Comparison of ENCODE assay signal across 8 cellular contexts in genomic region chr18:79070486-79070885, GRCh38. TPM values are rescaled to one million over a fixed set of nuclear protein-coding genes. Genes with fewer than 3 reads are reported as not detected.
DNase-seq lines count a peak whose midpoint lies in the region; ATAC-seq and TF ChIP-seq lines count a peak whose summit lies in the region.
"Had no signal": no experiment of that assay in that cellular context is flagged by ENCODE, and none has a peak within 500 bp of the region (broad histone marks: within the 10 kb centered on the region; RNA-seq: fewer than 3 reads in every experiment).

No MANE protein-coding gene starts in this region.

- peaks cover 14% of the 10 kb centered on the region for H3K27me3 Mint-ChIP-seq in GM23338 (ENCODE audit: insufficient read depth, low read depth, poor library complexity)

- peaks cover 64% of the 10 kb centered on the region for H3K9me3 Mint-ChIP-seq in GM23338

- H3K36me3 ChIP-seq in GM23338 (ENCODE audit: insufficient read depth), result no peaks in the 10 kb centered on the region
- H3K36me3 ChIP-seq in sigmoid colon, result no peaks in the 10 kb centered on the region
- no peaks in the 10 kb centered on the region for H3K36me3 ChIP-seq in Peyer's patch
- H3K36me3 ChIP-seq: thyroid gland had no signal

- no peak overlapping the region for H2AFZ ChIP-seq in GM23338

- no peak for TF ChIP-seq CTCF in GM23338 (conservative IDR thresholded peaks at IDR 0.05; ENCODE audit: low read depth in 2 of 2)
- no peak for TF ChIP-seq CTCF in epithelial cell of proximal tubule (conservative IDR thresholded peaks at IDR 0.05; ENCODE audit: low read depth, low read length)
- no peak for TF ChIP-seq CTCF in sigmoid colon (IDR thresholded peaks at IDR 0.05)
- TF ChIP-seq CTCF in Peyer's patch (IDR thresholded peaks at IDR 0.05), result no peak

- H3K4me2 ChIP-seq in GM23338, result peak overlapping the region; percentile 97

- no peaks in the 10 kb centered on the region for H3K27me3 ChIP-seq in GM23338 (ENCODE audit: insufficient read depth)
- H3K27me3 ChIP-seq in sigmoid colon, result no peaks in the 10 kb centered on the region
- no peaks in the 10 kb centered on the region for H3K27me3 ChIP-seq in Peyer's patch
- H3K27me3 ChIP-seq: thyroid gland had no signal

- H3K27ac ChIP-seq in GM23338 (ENCODE audit: low read depth) (no peak overlapping the region), sigmoid colon (peak overlapping the region in 2 of 4 donors; percentile 95 to 97), Peyer's patch (no peak overlapping the region)

- 86 to 93% methylated on average over 3 of the region's 3 CpGs for WGBS in sigmoid colon, 2 donors

- H3K9me3 ChIP-seq in sigmoid colon (no peaks in the 10 kb centered on the region), Peyer's patch (peaks cover 0 to 2% (median 0%) of the 10 kb centered on the region in 4 donors)
- H3K9me3 ChIP-seq: thyroid gland had no signal

- peak overlapping the region; percentile 89 for H3K4me3 Mint-ChIP-seq in GM23338

- ATAC-seq in GM23338, result no peak
- ATAC-seq in left lobe of liver, result no peak

- DNase-seq in GM23338 (ENCODE audit: low spot score) (no peak), OCI-M1 (lab: John Stamatoyannopoulos, UW) (peak; percentile 33), epithelial cell of proximal tubule (ENCODE audit: low read depth) (no peak), sigmoid colon (no peak), left lobe of liver (ENCODE audit: low spot score) (no peak), middle frontal gyrus (ENCODE audit: extremely low spot score, low spot score) (no peak), Peyer's patch (no peak)
- DNase-seq: thyroid gland had no signal

- peaks cover 56% of the 10 kb centered on the region for H3K36me3 Mint-ChIP-seq in GM23338 (ENCODE audit: low read depth)

- H3K79me2 ChIP-seq in GM23338 (replicated peaks; ENCODE audit: insufficient read depth), result peaks cover 58% of the 10 kb centered on the region

- no peaks in the 10 kb centered on the region for H3K9me2 ChIP-seq in GM23338 (ENCODE audit: insufficient read depth)

- H3K4me3 ChIP-seq in GM23338, result peak overlapping the region; percentile 80
- H3K4me3 ChIP-seq in epithelial cell of proximal tubule (ENCODE audit: low read depth, low read length), result peak overlapping the region; percentile 66
- peak overlapping the region in 3 of 4 donors; percentile 98 to 100 (median 99) for H3K4me3 ChIP-seq in sigmoid colon
- peak overlapping the region in 2 of 4 donors; percentile 71 to 85 for H3K4me3 ChIP-seq in Peyer's patch

- H3K27ac Mint-ChIP-seq in GM23338, result no peak overlapping the region

- H3K4me1 ChIP-seq in GM23338 (ENCODE audit: insufficient read depth) (peaks cover 4% of the 10 kb centered on the region), sigmoid colon (peaks cover 0 to 22% (median 16%) of the 10 kb centered on the region in 4 donors), Peyer's patch (peaks cover 0 to 10% (median 6%) of the 10 kb centered on the region in 4 donors)

- no peak for TF ChIP-seq EP300 in sigmoid colon (IDR thresholded peaks at IDR 0.05)

- no peaks in the 10 kb centered on the region for H3F3A ChIP-seq in GM23338 (replicated peaks; ENCODE audit: low read depth)

- intact Hi-C loops in sigmoid colon (cut with DNase I), result no loop called here

- 0 out of 2 replicates have a peak, but pooled peaks cover 1% of the 10 kb centered on the region for H4K20me1 ChIP-seq in GM23338 (replicated peaks; ENCODE audit: insufficient read depth)

- peaks cover 4% of the 10 kb centered on the region for H3K4me1 Mint-ChIP-seq in GM23338

- no peak for TF ChIP-seq POLR2A in sigmoid colon (IDR thresholded peaks at IDR 0.05)
- TF ChIP-seq POLR2A in Peyer's patch (IDR thresholded peaks at IDR 0.05), result no peak

TF ChIP-seq in GM23338, 12 proteins besides CTCF, POLR2A, EP300 and RAD21 (continues in another document):
- TF ChIP-seq NANOG (IDR thresholded peaks at IDR 0.05; ENCODE audit: borderline replicate concordance), result no peak
- no peak for TF ChIP-seq JUNB (IDR thresholded peaks at IDR 0.05; ENCODE audit: unreplicated experiment)
- no peak for TF ChIP-seq EZH2 (IDR thresholded peaks at IDR 0.05; ENCODE audit: low read depth, unreplicated experiment)
- no peak for TF ChIP-seq STAT1 (IDR thresholded peaks at IDR 0.05; ENCODE audit: unreplicated experiment)
- no peak for TF ChIP-seq REST (IDR thresholded peaks at IDR 0.05; ENCODE audit: unreplicated experiment)
- no peak for TF ChIP-seq ZNF331 (CRISPR knock-in tag; IDR thresholded peaks at IDR 0.05; ENCODE audit: low read depth)

RNA-seq across cellular contexts. Expression of gene ATP9B, which starts 1.3 kb away (rescaled TPM):
- total RNA-seq in GM23338 (2014; rRNA removed; shearing (Covaris generic)), result 25.6 and 29.7 TPM in 2 replicates
- 12.1 and 14.2 TPM in 2 replicates for polyA plus RNA-seq in GM23338 (2016; fragmentation: Nextera tagmentation; extraction: Ambion mirVana)
- total RNA-seq in epithelial cell of proximal tubule, result 10.7 and 22.7 TPM in 2 replicates
- total RNA-seq in sigmoid colon, result 10 to 100 TPM; 28.1 to 66.5 (median 36.0) TPM
- polyA plus RNA-seq in sigmoid colon, result 10 to 100 TPM in 1 of 3 donors, 1 to 10 TPM in 2; 6.5 to 19.1 (median 8.4) TPM
- total RNA-seq in left lobe of liver, result 11.1 TPM
- 100 to 1,000 TPM in 1 of 4 donors, 10 to 100 TPM in 3; 37.5 to 107 (median 61.9) TPM for total RNA-seq in Peyer's patch
